Comparison of ENCODE assay signal across 12 cellular contexts in genomic region chr3:121592856-121593702, GRCh38. TPM values are rescaled to one million over a fixed set of nuclear protein-coding genes. Genes with fewer than 3 reads are reported as not detected.
A peak's percentile ranks its signal among the peaks of the same experiment; 100 is the strongest.
DNase-seq lines count a peak whose midpoint lies in the region; ATAC-seq and TF ChIP-seq lines count a peak whose summit lies in the region.
"Had no signal": no experiment of that assay in that cellular context is flagged by ENCODE, and none has a peak within 500 bp of the region (broad histone marks: within the 10 kb centered on the region; RNA-seq: fewer than 3 reads in every experiment).

Gene FBXO40, plus strand, starts transcription at chr3:121593379. Its CDS starts 27,197 bp downstream, at chr3:121620576.

- H3F3A ChIP-seq in DOHH2 (ENCODE audit: control insufficient read depth, insufficient read depth) = no peaks in the 10 kb centered on the region

- peaks cover 20% of the 10 kb centered on the region for H3K4me1 ChIP-seq in DOHH2 (ENCODE audit: control insufficient read depth, low read length)
- H3K4me1 ChIP-seq: sigmoid colon had no signal

- H3K27ac Mint-ChIP-seq in T-helper 17 cell = no peak within 1 kb of the TSS
- H3K27ac Mint-ChIP-seq: dendritic cell treated with granulocyte-macrophage colony-stimulating factor and Interleukin-4, amounts not matched to agents 40 ng/mL and 50 ng/mL, for 4 days; T-helper 1 cell treated with Interleukin-12 subunit alpha and Interleukin-12 subunit beta and Interleukin-4 antibody, amounts not matched to agents 30 μg/mL and 1 μg/mL, for 36 hours had no signal

- peak within 1 kb of the TSS; percentile 49 for H3K4me2 ChIP-seq in DOHH2 (ENCODE audit: low read length)

- peaks cover 2% of the 10 kb centered on the region for H3K4me1 Mint-ChIP-seq in T-helper 17 cell

- no peak for TF ChIP-seq CTCF in DOHH2 (IDR thresholded peaks at IDR 0.05; ENCODE audit: low read depth, low read length, poor library complexity, severe bottlenecking)

- no peaks in the 10 kb centered on the region for H3K9me2 ChIP-seq in DOHH2 (replicated peaks; ENCODE audit: control insufficient read depth, low read length)

- ATAC-seq in HG03354 (IDR thresholded peaks at IDR 0.05; ENCODE audit: poor library complexity, severe bottlenecking, unreplicated experiment) (peak; percentile 91), T-helper 17 cell (no peak)

- H3K36me3 Mint-ChIP-seq in T-helper 17 cell (ENCODE audit: low read depth) = no peaks in the 10 kb centered on the region
- H3K36me3 Mint-ChIP-seq: CD4-positive, alpha-beta memory T cell had no signal

- no peaks in the 10 kb centered on the region for H4K20me1 ChIP-seq in DOHH2 (ENCODE audit: control insufficient read depth, insufficient read depth, low read depth, low read length)

- no peak within 1 kb of the TSS for H3K4me3 Mint-ChIP-seq in T-helper 17 cell
- H3K4me3 Mint-ChIP-seq: CD4-positive, alpha-beta memory T cell; dendritic cell treated with granulocyte-macrophage colony-stimulating factor and Interleukin-4, amounts not matched to agents 40 ng/mL and 50 ng/mL, for 4 days; T-helper 1 cell treated with Interleukin-12 subunit alpha and Interleukin-12 subunit beta and Interleukin-4 antibody, amounts not matched to agents 30 μg/mL and 1 μg/mL, for 36 hours had no signal

- H3K27me3 Mint-ChIP-seq in T-helper 17 cell = peaks cover 11% of the 10 kb centered on the region
- H3K27me3 Mint-ChIP-seq: dendritic cell treated with granulocyte-macrophage colony-stimulating factor and Interleukin-4, amounts not matched to agents 40 ng/mL and 50 ng/mL, for 4 days had no signal

- H3K27me3 ChIP-seq in DOHH2 (ENCODE audit: control insufficient read depth, low read length) = no peaks in the 10 kb centered on the region
- H3K27me3 ChIP-seq: sigmoid colon had no signal

- no peaks in the 10 kb centered on the region for H3K9me3 ChIP-seq in DOHH2 (ENCODE audit: control insufficient read depth, insufficient read depth, low read length)
- no peaks in the 10 kb centered on the region for H3K9me3 ChIP-seq in T-helper 17 cell (ENCODE audit: control insufficient read depth, low read length, poor library complexity, severe bottlenecking)
- H3K9me3 ChIP-seq: sigmoid colon had no signal

- H3K4me3 ChIP-seq in DOHH2 (ENCODE audit: low read length) = peak within 1 kb of the TSS; percentile 31
- H3K4me3 ChIP-seq: sigmoid colon had no signal

- H3K27ac ChIP-seq in DOHH2 (ENCODE audit: low read depth, low read length) = no peak within 1 kb of the TSS
- H3K27ac ChIP-seq: sigmoid colon had no signal

- peak; percentile 97 for DNase-seq in RPMI8226
- DNase-seq in islet precursor cell = peak; percentile 68
- no peak for DNase-seq in T-helper 17 cell
- no peak for DNase-seq in OCI-M1 (lab: John Stamatoyannopoulos, UW)
- no peak for DNase-seq in stimulated activated CD4-positive, alpha-beta T cell treated with anti-CD3 and anti-CD28 coated beads, Interleukin-4, amount 100 ng/mL, for 24 hours
- no peak for DNase-seq in activated CD8-positive, alpha-beta memory T cell treated with anti-CD3 and anti-CD28 coated beads for 24 hours
- DNase-seq: CD4-positive, alpha-beta memory T cell; sigmoid colon had no signal

- no peaks in the 10 kb centered on the region for H3K79me2 ChIP-seq in DOHH2 (ENCODE audit: control insufficient read depth, low read length)

- H3K36me3 ChIP-seq in DOHH2 (ENCODE audit: control insufficient read depth, low read length) = no peaks in the 10 kb centered on the region
- H3K36me3 ChIP-seq: sigmoid colon had no signal

RNA-seq across cellular contexts. Expression of gene FBXO40, which starts in this region (rescaled TPM):
- total RNA-seq in T-helper 17 cell = under 1 TPM in 1 of 2 donors, not detected in 1; 0.39 TPM
- total RNA-seq: CD4-positive, alpha-beta memory T cell; sigmoid colon had no signal

Comparison
In these comparisons a context has a peak if more than half of its experiments do, and no peak if none do; other contexts are left out.
1. DNase-seq: peak in RPMI8226 (single experiment) and islet precursor cell (single experiment); none in T-helper 17 cell (0 of 3), OCI-M1 (single experiment), stimulated activated CD4-positive, alpha-beta T cell treated with anti-CD3 and anti-CD28 coated beads, Interleukin-4, amount 100 ng/mL, for 24 hours (single experiment) and activated CD8-positive, alpha-beta memory T cell treated with anti-CD3 and anti-CD28 coated beads for 24 hours (single experiment).